Comparison of ENCODE assay signal across 8 cellular contexts in the genomic region with DNA sequence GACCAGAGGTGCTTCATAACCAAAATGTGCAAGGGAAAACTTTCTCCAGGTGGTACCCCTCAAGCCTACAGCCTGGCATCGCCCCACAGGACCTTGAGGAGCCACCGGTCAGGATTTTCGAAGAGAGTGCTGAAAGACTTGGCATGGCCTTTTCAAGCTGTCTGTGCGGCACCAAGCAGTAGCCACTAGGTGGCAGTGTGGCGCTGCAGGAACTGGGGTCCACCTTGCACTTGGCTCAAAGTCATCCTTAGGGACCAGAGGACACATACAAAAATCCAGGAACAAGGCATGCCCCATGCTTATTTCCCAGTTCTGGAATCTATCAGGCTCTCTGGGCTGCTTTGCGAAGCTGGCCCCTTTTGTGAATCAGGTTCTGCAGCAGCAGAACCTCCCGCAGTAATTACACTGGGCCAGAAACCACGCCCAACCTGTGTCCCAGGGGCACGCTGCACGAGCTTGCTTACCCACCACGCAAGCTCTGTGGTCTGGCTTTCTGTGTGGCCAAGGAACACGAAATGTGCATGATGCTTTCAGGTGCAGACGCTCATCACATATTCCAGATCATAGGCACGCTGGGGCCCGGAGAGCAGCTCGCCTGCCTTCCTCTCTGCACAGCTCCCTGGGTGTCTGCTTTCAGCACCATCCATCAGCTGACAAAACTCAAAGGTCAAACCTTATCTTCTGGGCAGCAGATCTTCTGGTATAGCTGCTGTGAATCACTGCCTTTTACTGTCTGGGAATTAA.
DNase-seq lines count a peak whose midpoint lies in the region; ATAC-seq and TF ChIP-seq lines count a peak whose summit lies in the region.

No MANE protein-coding gene starts in this region.

- H3K9me3 ChIP-seq in OCI-LY3 (ENCODE audit: insufficient read depth, low read length): no peaks in the 10 kb centered on the region

- H3K4me1 ChIP-seq in OCI-LY3 (ENCODE audit: low read length): peaks cover 21% of the 10 kb centered on the region

- peaks cover 35% of the 10 kb centered on the region for H3K36me3 ChIP-seq in OCI-LY3 (replicated peaks; ENCODE audit: low read depth, low read length)

- DNase-seq in AG20443 (ENCODE audit: low spot score): peak; percentile 90
- DNase-seq in HL-60 (ENCODE audit: low read depth in 1 of 2, low spot score in 1 of 2): peak; percentile 55 to 76
- peak; percentile 75 for DNase-seq in activated CD8-positive, alpha-beta memory T cell treated with anti-CD3 and anti-CD28 coated beads, Interleukin-2, amount 50 U/mL, for 4 hours
- DNase-seq in epithelial cell of esophagus (ENCODE audit: low read depth): peak; percentile 78
- DNase-seq in myocyte (ENCODE audit: low read depth): peak; percentile 89
- DNase-seq in stimulated activated CD8-positive, alpha-beta memory T cell treated with anti-CD3 and anti-CD28 coated beads, Interleukin-7, amount 100 ng/mL, for 1 hour (ENCODE audit: low read depth in 2 of 2): peak; percentile 51 to 70

- H4K20me1 ChIP-seq in OCI-LY3 (ENCODE audit: insufficient read depth, low read length): peaks cover 8% of the 10 kb centered on the region; the same call in 1 of the 2 replicates

- no peaks in the 10 kb centered on the region for H3K79me2 ChIP-seq in OCI-LY3 (ENCODE audit: low read length)

- H3K9ac ChIP-seq in OCI-LY3 (ENCODE audit: low read length): peak overlapping the region; percentile 38

- no peak overlapping the region for H3K27ac ChIP-seq in HL-60 (replicated peaks)
- peak overlapping the region; percentile 40 for H3K27ac ChIP-seq in OCI-LY3 (ENCODE audit: low read length)

- peak; percentile 98 for TF ChIP-seq CTCF in HL-60 (IDR thresholded peaks at IDR 0.05; ENCODE audit: insufficient read depth, low read length)
- TF ChIP-seq CTCF in OCI-LY3 (IDR thresholded peaks at IDR 0.05; ENCODE audit: low read depth, low read length): peak; percentile 99
- peak; percentile 98 for TF ChIP-seq CTCF in epithelial cell of esophagus (IDR thresholded peaks at IDR 0.05; ENCODE audit: insufficient read depth, low read depth, low read length, missing control alignments)

- no peak overlapping the region for H2AFZ ChIP-seq in OCI-LY3 (ENCODE audit: low read depth, low read length)

- H3K4me2 ChIP-seq in OCI-LY3 (ENCODE audit: low read length): peak overlapping the region; percentile 72

- peak; percentile 76 for ATAC-seq in GM18907 (IDR thresholded peaks at IDR 0.05; ENCODE audit: unreplicated experiment)

- H3K4me3 ChIP-seq in HL-60 (replicated peaks; ENCODE audit: insufficient read depth, low read length) (no peak overlapping the region), OCI-LY3 (ENCODE audit: low read length) (peak overlapping the region; percentile 31; the same call in 1 of the 2 replicates), epithelial cell of esophagus (ENCODE audit: low read length) (no peak overlapping the region)

- H3K27me3 ChIP-seq in HL-60 (ENCODE audit: insufficient read depth, poor library complexity, severe bottlenecking) (no peaks in the 10 kb centered on the region), OCI-LY3 (ENCODE audit: low read depth, low read length) (no peaks in the 10 kb centered on the region)
